Comparison of ENCODE assay signal across 19 cellular contexts in the genomic region with DNA sequence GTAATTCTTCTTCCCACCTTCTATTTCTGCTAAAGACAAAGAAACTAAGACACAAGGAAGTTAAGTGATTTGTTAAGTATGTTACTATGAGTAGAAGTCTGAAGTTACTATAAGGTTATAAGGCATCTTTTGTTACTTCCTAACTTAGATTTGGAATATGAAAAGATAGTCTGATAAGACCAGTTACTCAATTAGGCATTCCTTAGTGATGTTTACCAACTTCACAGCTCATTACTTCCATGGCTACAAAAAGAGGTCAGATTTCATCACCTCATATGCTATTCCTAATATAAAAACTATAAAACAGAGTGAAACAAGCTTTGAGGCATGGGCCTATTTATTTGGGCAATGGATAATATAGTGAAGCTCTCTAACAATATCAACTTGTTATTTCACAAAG.
DNase-seq lines count a peak whose midpoint lies in the region; ATAC-seq, FAIRE-seq and TF ChIP-seq lines count a peak whose summit lies in the region.
"Had no signal": no experiment of that assay in that cellular context is flagged by ENCODE, and none has a peak within 500 bp of the region (broad histone marks: within the 10 kb centered on the region; RNA-seq: fewer than 3 reads in every experiment).

No MANE protein-coding gene starts in this region.

- no peak for ATAC-seq in GM21576 (IDR thresholded peaks at IDR 0.05; ENCODE audit: unreplicated experiment)
- ATAC-seq in HG02610 (IDR thresholded peaks at IDR 0.05; ENCODE audit: unreplicated experiment), result no peak
- no peak for ATAC-seq in GM19395 (IDR thresholded peaks at IDR 0.05; ENCODE audit: unreplicated experiment)

- no peaks in the 10 kb centered on the region for H3K4me1 Mint-ChIP-seq in mesothelial cell of epicardium
- H3K4me1 Mint-ChIP-seq: B cell, H9 had no signal

- peaks cover 30% of the 10 kb centered on the region for H3K9me3 Mint-ChIP-seq in mesothelial cell of epicardium

- H3K4me3 ChIP-seq in AG10803 (ENCODE audit: low read length) (no peak overlapping the region), bronchial epithelial cell (ENCODE audit: low read depth, low read length) (no peak overlapping the region)
- H3K4me3 ChIP-seq: BLaER1 treated with 17β-estradiol and CSF1 and Interleukin-3, amounts not matched to agents 10 nM and 100 nM had no signal

- H3K27me3 Mint-ChIP-seq in mesothelial cell of epicardium (ENCODE audit: low read depth), result no peaks in the 10 kb centered on the region
- H3K27me3 Mint-ChIP-seq: B cell; CD8-positive, alpha-beta memory T cell had no signal

- peak overlapping the region; percentile 0 for H3K27ac Mint-ChIP-seq in mesothelial cell of epicardium
- H3K27ac Mint-ChIP-seq: B cell had no signal

- H3K36me3 ChIP-seq in bronchial epithelial cell (ENCODE audit: control insufficient read depth, insufficient read depth, low read length), result peaks cover 1% of the 10 kb centered on the region

- FAIRE-seq in bronchial epithelial cell (lab: Jason Lieb, UNC), result no peak
- FAIRE-seq: D721Med, GM12892, GM18507, H1 had no signal

- H3K4me3 Mint-ChIP-seq in mesothelial cell of epicardium, result no peak overlapping the region
- H3K4me3 Mint-ChIP-seq: B cell; CD8-positive, alpha-beta memory T cell; H9 had no signal

- H3K36me3 Mint-ChIP-seq in mesothelial cell of epicardium, result peaks cover 40% of the 10 kb centered on the region

- TF ChIP-seq CTCF in AG10803 (conservative IDR thresholded peaks at IDR 0.05; ENCODE audit: low read length) (no peak), bronchial epithelial cell (IDR thresholded peaks at IDR 0.05; ENCODE audit: insufficient read depth, low read length, severe bottlenecking) (no peak), mesothelial cell of epicardium (IDR thresholded peaks at IDR 0.05; ENCODE audit: unreplicated experiment) (no peak)

- no peaks in the 10 kb centered on the region for H3K27me3 ChIP-seq in bronchial epithelial cell (ENCODE audit: control insufficient read depth, insufficient read depth, low read length)
- H3K27me3 ChIP-seq: BLaER1 treated with 17β-estradiol and CSF1 and Interleukin-3, amounts not matched to agents 10 nM and 100 nM had no signal

- peak; percentile 4 for DNase-seq in AG10803 (ENCODE audit: low read depth)
- DNase-seq in NCI-H226, result peak; percentile 10
- DNase-seq in bronchial epithelial cell (ENCODE audit: low read depth), result peak; percentile 2
- no peak for DNase-seq in mesothelial cell of epicardium (ENCODE audit: low spot score in 2 of 2, unreplicated experiment in 2 of 2)
- no peak for DNase-seq in COR-L47 (lab: John Stamatoyannopoulos, UW)
- DNase-seq: 8988T; Caco-2; CD8-positive, alpha-beta memory T cell; GDM1; H9 had no signal

Comparison
In these comparisons a context has a peak if more than half of its experiments do, and no peak if none do; other contexts are left out.
1. DNase-seq: peak in AG10803 (single experiment), NCI-H226 (single experiment) and bronchial epithelial cell (single experiment); none in mesothelial cell of epicardium (0 of 2) and COR-L47 (single experiment).